ENCODE assay signal across 8 cellular contexts in the genomic region with DNA sequence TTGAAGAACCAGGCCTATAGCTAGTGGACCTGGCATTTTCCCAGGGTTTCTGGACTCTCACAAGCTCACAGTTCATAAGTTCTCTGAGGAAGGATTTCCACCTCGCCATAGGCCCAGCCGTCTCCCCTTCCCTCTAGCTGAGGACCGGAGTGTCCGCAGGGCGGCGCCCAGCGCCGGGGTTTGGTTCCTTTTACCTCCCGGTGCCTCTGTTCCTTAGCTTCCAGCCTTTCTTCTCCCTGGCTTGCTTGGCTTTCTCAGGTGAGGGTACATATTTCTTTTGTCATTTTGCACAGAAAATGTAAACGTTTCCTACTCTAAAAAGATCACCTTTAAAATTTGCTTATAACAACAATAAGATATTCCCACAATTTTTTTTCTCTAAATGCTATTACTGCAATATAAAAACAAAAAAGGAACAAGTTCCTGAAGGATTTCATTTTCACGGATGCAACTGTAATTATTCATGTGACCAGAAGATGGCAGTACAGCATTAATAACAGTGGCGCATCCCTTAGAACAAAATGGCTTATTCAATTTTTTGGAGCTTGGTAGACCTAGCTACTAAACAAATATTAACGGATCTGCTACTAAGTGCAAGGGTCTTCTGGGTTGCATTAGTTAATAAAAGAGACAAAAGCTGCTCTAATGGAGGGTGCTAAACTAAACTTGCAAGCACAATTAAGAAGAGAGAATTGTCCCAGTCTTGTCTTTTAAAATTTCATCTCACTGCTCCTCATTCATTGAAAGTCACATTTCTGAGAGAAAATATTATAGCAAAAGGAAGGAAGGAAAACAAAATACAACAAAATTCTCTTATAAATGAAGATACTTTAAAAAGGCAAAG.
A peak's percentile ranks its signal among the peaks of the same experiment; 100 is the strongest.
DNase-seq lines count a peak whose midpoint lies in the region; ATAC-seq and TF ChIP-seq lines count a peak whose summit lies in the region.

No MANE protein-coding gene starts in this region.

- H3K4me3 ChIP-seq in HUES64 (ENCODE audit: low read length) (peak overlapping the region; percentile 27), dorsolateral prefrontal cortex (peak overlapping the region in 1 of 59 donors; percentile 21)

- peaks cover 6% of the 10 kb centered on the region for H3K4me1 ChIP-seq in HUES64 (ENCODE audit: insufficient read depth, low read length)

- intact Hi-C loops in CD14-positive monocyte (cut with micrococcal nuclease), result loop anchor here in 1 of 2 donors (10.0 kb wide), 1 partner anchor 950 kb away; no protein-coding TSS in a partner anchor
- intact Hi-C loops in dorsolateral prefrontal cortex (cut with DNase I), result loop anchor here (5.0 to 10.0 kb wide), 2 partner anchors 950 to 953 kb away; no protein-coding TSS in a partner anchor

- no peak overlapping the region for H3K4me3 Mint-ChIP-seq in CD14-positive monocyte

- H3K27ac ChIP-seq in HUES64 (ENCODE audit: low read depth, low read length) (peak overlapping the region; percentile 43; the same call in 1 of the 2 replicates), dorsolateral prefrontal cortex (peak overlapping the region in 4 of 59 donors; percentile 15 to 40 (median 24))

- no peaks in the 10 kb centered on the region for H3K27me3 Mint-ChIP-seq in CD14-positive monocyte (ENCODE audit: low read depth in 3 of 3)

- no peak overlapping the region for H3K9ac ChIP-seq in HUES64 (ENCODE audit: low read depth, low read length)

- no peaks in the 10 kb centered on the region for H3K9me3 ChIP-seq in HUES64 (ENCODE audit: insufficient read depth, low read depth, low read length)

- TF ChIP-seq CTCF in CD14-positive monocyte (IDR thresholded peaks at IDR 0.05), result peak; percentile 91
- peak; percentile 70 to 95 (median 86) for TF ChIP-seq CTCF in dorsolateral prefrontal cortex (IDR thresholded peaks at IDR 0.05 in 54 of 56, conservative IDR thresholded peaks at IDR 0.05 in 2 of 56; ENCODE audit: low read depth in 1 of 56, partially characterized antibody in 56 of 56)

- H3K36me3 ChIP-seq in HUES64 (ENCODE audit: insufficient read depth, low read length), result no peaks in the 10 kb centered on the region

- 9% methylated on average over 13 of the region's 13 CpGs for WGBS in HUES64

- peaks cover 4% of the 10 kb centered on the region for H3K4me1 Mint-ChIP-seq in CD14-positive monocyte

- DNase-seq in CD14-positive monocyte (ENCODE audit: low spot score) (no peak), OCI-M2 (lab: John Stamatoyannopoulos, UW; ENCODE audit: unreplicated experiment) (peak; percentile 63), dorsolateral prefrontal cortex (peak; percentile 14 to 71 (median 58)), midbrain (lab: John Stamatoyannopoulos, UW) (peak; percentile 27)

- peaks cover 0 to 5% (median 0%) of the 10 kb centered on the region in 7 donors for H3K9me3 Mint-ChIP-seq in CD14-positive monocyte

- H3K36me3 Mint-ChIP-seq in CD14-positive monocyte, result no peaks in the 10 kb centered on the region

- peak; percentile 64 for ATAC-seq in GM18517 (IDR thresholded peaks at IDR 0.05; ENCODE audit: unreplicated experiment)
- no peak for ATAC-seq in HG02798 (IDR thresholded peaks at IDR 0.05; ENCODE audit: poor library complexity, unreplicated experiment)
- no peak for ATAC-seq in GM19397 (IDR thresholded peaks at IDR 0.05; ENCODE audit: unreplicated experiment)

- H3K27ac Mint-ChIP-seq in CD14-positive monocyte, result no peak overlapping the region

- H3K27me3 ChIP-seq in HUES64 (ENCODE audit: insufficient read depth, low read length) (no peaks in the 10 kb centered on the region), dorsolateral prefrontal cortex (no peaks in the 10 kb centered on the region)
